Comparison of ENCODE assay signal across 10 cellular contexts in the genomic region with DNA sequence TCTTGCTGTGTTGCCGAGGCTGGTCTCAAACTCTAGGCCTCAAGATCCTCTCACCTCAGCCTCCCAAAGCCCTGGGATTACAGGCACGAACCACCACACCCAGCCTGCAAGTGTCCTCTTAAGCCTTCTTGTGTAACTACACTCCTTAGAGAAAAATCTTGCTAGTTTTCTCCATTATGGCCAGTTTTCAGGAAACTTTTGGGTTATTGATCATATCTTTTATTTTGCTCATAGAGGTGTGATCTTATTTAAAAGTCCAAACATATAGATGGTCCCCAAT. TPM values are rescaled to one million over a fixed set of nuclear protein-coding genes. Genes with fewer than 3 reads are reported as not detected.
A peak's percentile ranks its signal among the peaks of the same experiment; 100 is the strongest.
DNase-seq lines count a peak whose midpoint lies in the region; ATAC-seq and TF ChIP-seq lines count a peak whose summit lies in the region.
"Had no signal": no experiment of that assay in that cellular context is flagged by ENCODE, and none has a peak within 500 bp of the region (broad histone marks: within the 10 kb centered on the region; RNA-seq: fewer than 3 reads in every experiment).

No MANE protein-coding gene starts in this region.

- H3K4me3 ChIP-seq in BLaER1 (no peak overlapping the region), coronary artery (peak overlapping the region; percentile 98)

- H3K4me1 Mint-ChIP-seq in HFFc6 (ENCODE audit: low read depth): peaks cover 70% of the 10 kb centered on the region
- H3K4me1 Mint-ChIP-seq in natural killer cell treated with Interleukin-12 subunit alpha and Interleukin-12 subunit beta and Interleukin-15 and Interleukin-18, amount 100 ng/mL, for 72 hours (ENCODE audit: low read depth in 2 of 2): peaks cover 5 to 30% of the 10 kb centered on the region in 2 donors

- no peaks in the 10 kb centered on the region for H3K27me3 ChIP-seq in BLaER1

- H3K9me3 ChIP-seq in BLaER1: peaks cover under 1% of the 10 kb centered on the region

- peak overlapping the region; percentile 99 for H3K4me3 Mint-ChIP-seq in HFFc6
- peak overlapping the region; percentile 73 for H3K4me3 Mint-ChIP-seq in natural killer cell treated with Interleukin-12 subunit alpha and Interleukin-12 subunit beta and Interleukin-15 and Interleukin-18, amount 100 ng/mL, for 72 hours

- ATAC-seq in natural killer cell treated with Interleukin-12 subunit alpha and Interleukin-12 subunit beta and Interleukin-15 and Interleukin-18, amount 100 ng/mL, for 72 hours: no peak
- ATAC-seq in GM21529 (IDR thresholded peaks at IDR 0.05; ENCODE audit: unreplicated experiment): no peak

- H3K4me2 ChIP-seq in BLaER1: peak overlapping the region; percentile 77

- H3K9me3 Mint-ChIP-seq in HFFc6: no peaks in the 10 kb centered on the region
- no peaks in the 10 kb centered on the region for H3K9me3 Mint-ChIP-seq in natural killer cell treated with Interleukin-12 subunit alpha and Interleukin-12 subunit beta and Interleukin-15 and Interleukin-18, amount 100 ng/mL, for 72 hours

- H3K4me1 ChIP-seq in BLaER1: peaks cover 74% of the 10 kb centered on the region

- DNase-seq in HFFc6 (no peak), coronary artery (ENCODE audit: low spot score) (no peak), nucleus accumbens (lab: John Stamatoyannopoulos, UW) (no peak), NAMALWA (ENCODE audit: low spot score) (no peak), islet precursor cell (no peak)
- no peak for DNase-seq in natural killer cell treated with Interleukin-12 subunit alpha and Interleukin-12 subunit beta and Interleukin-15 and Interleukin-18, amount 100 ng/mL, for 72 hours (ENCODE audit: low spot score)
- DNase-seq: DMS153, posterior cingulate gyrus had no signal

- H3K9ac ChIP-seq in BLaER1: peak overlapping the region; percentile 97; the same call in 1 of the 2 replicates

- H3K27ac Mint-ChIP-seq in HFFc6: peak overlapping the region; percentile 96
- no peak overlapping the region for H3K27ac Mint-ChIP-seq in natural killer cell treated with Interleukin-12 subunit alpha and Interleukin-12 subunit beta and Interleukin-15 and Interleukin-18, amount 100 ng/mL, for 72 hours

- TF ChIP-seq CTCF in HFFc6 (IDR thresholded peaks at IDR 0.05): no peak
- TF ChIP-seq CTCF in coronary artery (IDR thresholded peaks at IDR 0.05): no peak

- H3K36me3 ChIP-seq in BLaER1: peaks cover 5% of the 10 kb centered on the region; the same call in 1 of the 2 replicates

- H3K27me3 Mint-ChIP-seq in HFFc6 (ENCODE audit: insufficient read depth): no peaks in the 10 kb centered on the region
- peaks cover 0 to 6% of the 10 kb centered on the region in 2 donors for H3K27me3 Mint-ChIP-seq in natural killer cell treated with Interleukin-12 subunit alpha and Interleukin-12 subunit beta and Interleukin-15 and Interleukin-18, amount 100 ng/mL, for 72 hours

- H3K36me3 Mint-ChIP-seq in HFFc6 (ENCODE audit: low read depth): peaks cover 30% of the 10 kb centered on the region
- no peaks in the 10 kb centered on the region for H3K36me3 Mint-ChIP-seq in natural killer cell treated with Interleukin-12 subunit alpha and Interleukin-12 subunit beta and Interleukin-15 and Interleukin-18, amount 100 ng/mL, for 72 hours

- no peak overlapping the region for H3K27ac ChIP-seq in BLaER1
- no peak overlapping the region for H3K27ac ChIP-seq in coronary artery

- peaks cover 68% of the 10 kb centered on the region for H4K20me1 ChIP-seq in BLaER1

RNA-seq across cellular contexts. Expression of a gene that starts 2.4 kb away (rescaled TPM):
- total RNA-seq in HFFc6 (2021; fragmentation: NEBNext Ultra II Directional; extraction: Animal tissue kit (Norgen Biotek cat#: 25700)): 10 to 100 TPM; 26.4 to 35.3 (median 30.7) TPM
- 1 to 10 TPM; 2.8 to 5.4 TPM for total RNA-seq in natural killer cell treated with Interleukin-12 subunit alpha and Interleukin-12 subunit beta and Interleukin-15 and Interleukin-18, amount 100 ng/mL, for 72 hours

Comparison
In these comparisons a context has a peak if more than half of its experiments do, and no peak if none do; other contexts are left out.
1. RNA of a gene that starts 2.4 kb away (total RNA-seq): 26.4 to 35.3 TPM in HFFc6; 2.8 to 5.4 TPM in natural killer cell treated with Interleukin-12 subunit alpha and Interleukin-12 subunit beta and Interleukin-15 and Interleukin-18, amount 100 ng/mL, for 72 hours; every median in the first group is over 4 times any median in the second.